ENCODE assay signal across 1 cellular context in the genomic region with DNA sequence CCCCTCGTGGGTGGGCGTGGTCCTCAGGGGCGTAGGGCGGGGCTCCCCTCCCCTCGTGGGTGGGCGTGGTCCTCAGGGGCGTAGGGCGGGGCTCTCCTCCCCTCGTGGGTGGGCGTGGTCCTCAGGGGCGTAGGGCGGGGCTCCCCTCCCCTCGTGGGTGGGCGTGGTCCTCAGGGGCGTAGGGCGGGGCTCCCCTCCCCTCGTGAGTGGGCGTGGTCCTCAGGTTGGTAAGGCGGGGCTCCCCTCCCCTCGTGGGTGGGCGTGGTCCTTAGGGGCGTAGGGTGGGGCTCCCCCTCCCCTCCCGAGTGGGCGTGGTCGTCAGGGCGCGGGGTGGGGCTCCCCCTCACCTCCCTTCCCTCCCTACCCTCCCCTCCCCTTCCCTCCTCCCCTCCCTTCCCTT. TPM values are rescaled to one million over a fixed set of nuclear protein-coding genes. Genes with fewer than 3 reads are reported as not detected.
"Had no signal": no experiment of that assay in that cellular context is flagged by ENCODE, and none has a peak within 500 bp of the region (broad histone marks: within the 10 kb centered on the region; RNA-seq: fewer than 3 reads in every experiment).

No MANE protein-coding gene starts in this region.

RNA-seq across cellular contexts. Expression of gene ATP5ME, which starts 57.9 kb away (rescaled TPM):
- total RNA-seq: ascending aorta had no signal
